In the genomic region with DNA sequence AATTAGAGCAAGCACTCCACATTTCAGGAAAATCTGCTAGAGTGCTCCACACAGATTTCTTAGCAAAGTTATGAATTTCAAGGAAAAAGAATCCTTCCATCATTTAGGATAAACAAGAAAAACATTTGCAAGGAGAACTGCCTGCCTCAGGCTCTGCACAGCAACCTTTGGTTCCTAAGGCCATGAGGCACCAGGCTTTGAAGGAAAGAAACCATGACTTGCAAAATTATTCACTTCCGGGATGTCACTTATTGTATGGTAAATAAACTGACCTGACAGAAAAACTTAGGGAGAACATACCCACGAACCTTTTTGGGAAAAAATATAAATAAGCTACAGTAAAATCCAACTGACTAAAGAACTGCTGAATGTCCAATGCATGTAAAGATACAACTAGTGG, we compare ENCODE assay signal across 15 cellular contexts.
DNase-seq lines count a peak whose midpoint lies in the region; ATAC-seq and TF ChIP-seq lines count a peak whose summit lies in the region.
"Had no signal": no experiment of that assay in that cellular context is flagged by ENCODE, and none has a peak within 500 bp of the region (broad histone marks: within the 10 kb centered on the region; RNA-seq: fewer than 3 reads in every experiment).

No MANE protein-coding gene starts in this region.

- intact Hi-C loops in activated naive CD4-positive, alpha-beta T cell treated with anti-CD3 and anti-CD28 coated beads for 36 hours (cut with micrococcal nuclease), result no loop called here
- intact Hi-C loops in left lung (cut with DNase I) (no loop called here), left ventricle myocardium inferior (cut with micrococcal nuclease) (no loop called here)

- H3K27me3 ChIP-seq in Karpas-422 (ENCODE audit: low read length), result no peaks in the 10 kb centered on the region
- peaks cover 8 to 78% of the 10 kb centered on the region in 2 donors for H3K27me3 ChIP-seq in left lung
- peaks cover 54% of the 10 kb centered on the region for H3K27me3 ChIP-seq in left ventricle myocardium inferior (ENCODE audit: low read depth)
- H3K27me3 ChIP-seq: BLaER1 had no signal

- no peaks in the 10 kb centered on the region for H3K36me3 Mint-ChIP-seq in activated naive CD4-positive, alpha-beta T cell treated with anti-CD3 and anti-CD28 coated beads, Interleukin-2, amount 10 ng/mL, durations not matched to agents 7 days and 5 days
- H3K36me3 Mint-ChIP-seq in activated naive CD4-positive, alpha-beta T cell treated with anti-CD3 and anti-CD28 coated beads for 36 hours (ENCODE audit: low read depth), result no peaks in the 10 kb centered on the region
- H3K36me3 Mint-ChIP-seq in brain (no peaks in the 10 kb centered on the region), type B pancreatic cell (no peaks in the 10 kb centered on the region)
- H3K36me3 Mint-ChIP-seq: CD4-positive, CD25-positive, alpha-beta regulatory T cell had no signal

- no peak overlapping the region for H3K4me3 Mint-ChIP-seq in activated naive CD4-positive, alpha-beta T cell treated with anti-CD3 and anti-CD28 coated beads, Interleukin-2, amount 10 ng/mL, durations not matched to agents 7 days and 5 days
- no peak overlapping the region for H3K4me3 Mint-ChIP-seq in activated naive CD4-positive, alpha-beta T cell treated with anti-CD3 and anti-CD28 coated beads for 36 hours
- H3K4me3 Mint-ChIP-seq in brain (no peak overlapping the region), type B pancreatic cell (no peak overlapping the region)
- H3K4me3 Mint-ChIP-seq: CD4-positive, CD25-positive, alpha-beta regulatory T cell had no signal

- TF ChIP-seq CTCF in brain (conservative IDR thresholded peaks at IDR 0.05) (no peak), type B pancreatic cell (conservative IDR thresholded peaks at IDR 0.05) (no peak), left lung (IDR thresholded peaks at IDR 0.05) (no peak), left ventricle myocardium inferior (IDR thresholded peaks at IDR 0.05; ENCODE audit: borderline replicate concordance) (no peak)

- H3K27ac ChIP-seq in Karpas-422 (ENCODE audit: low read length) (no peak overlapping the region), left lung (no peak overlapping the region), left ventricle myocardium inferior (replicated peaks) (no peak overlapping the region)
- H3K27ac ChIP-seq: 22Rv1, BLaER1, HL-60 had no signal

- no peak overlapping the region for H2AFZ ChIP-seq in Karpas-422 (ENCODE audit: low read length)

- H3K36me3 ChIP-seq in Karpas-422 (ENCODE audit: insufficient read depth, low read length) (no peaks in the 10 kb centered on the region), left lung (no peaks in the 10 kb centered on the region), left ventricle myocardium inferior (no peaks in the 10 kb centered on the region)
- H3K36me3 ChIP-seq: BLaER1 had no signal

- no peak for ATAC-seq in left lung

- H3K27ac Mint-ChIP-seq in activated naive CD4-positive, alpha-beta T cell treated with anti-CD3 and anti-CD28 coated beads, Interleukin-2, amount 10 ng/mL, durations not matched to agents 7 days and 5 days, result no peak overlapping the region
- H3K27ac Mint-ChIP-seq in activated naive CD4-positive, alpha-beta T cell treated with anti-CD3 and anti-CD28 coated beads for 36 hours, result no peak overlapping the region
- H3K27ac Mint-ChIP-seq in brain (peak overlapping the region; percentile 8 to 89 (median 88)), type B pancreatic cell (peak overlapping the region; percentile 17)
- H3K27ac Mint-ChIP-seq: CD4-positive, CD25-positive, alpha-beta regulatory T cell had no signal

- CTCF ChIA-PET in activated naive CD4-positive, alpha-beta T cell treated with anti-CD3 and anti-CD28 coated beads, Interleukin-2, amount 10 ng/mL, durations not matched to agents 7 days and 5 days (lab: Charles Lee), result no interaction called here
- CTCF ChIA-PET in activated naive CD4-positive, alpha-beta T cell treated with anti-CD3 and anti-CD28 coated beads for 36 hours (lab: Charles Lee), result interaction anchor here (0.7 kb wide), 1 partner anchor 21 kb away, joined by 3 read pairs; no protein-coding TSS in a partner anchor

- H3K9me3 ChIP-seq in Karpas-422 (ENCODE audit: low read length) (no peaks in the 10 kb centered on the region), left lung (no peaks in the 10 kb centered on the region), left ventricle myocardium inferior (replicated peaks) (peaks cover 8% of the 10 kb centered on the region)
- H3K9me3 ChIP-seq: BLaER1 had no signal

- no peaks in the 10 kb centered on the region for H4K20me1 ChIP-seq in Karpas-422 (ENCODE audit: insufficient read depth, low read depth, low read length)
- H4K20me1 ChIP-seq: BLaER1 had no signal

- H3K4me3 ChIP-seq in Karpas-422 (ENCODE audit: low read length) (no peak overlapping the region), left lung (no peak overlapping the region), left ventricle myocardium inferior (no peak overlapping the region)
- H3K4me3 ChIP-seq: BLaER1 had no signal

- H3K4me1 ChIP-seq in Karpas-422 (ENCODE audit: low read length) (no peaks in the 10 kb centered on the region), left lung (no peaks in the 10 kb centered on the region), left ventricle myocardium inferior (no peaks in the 10 kb centered on the region)

- no peaks in the 10 kb centered on the region for H3K9me3 Mint-ChIP-seq in activated naive CD4-positive, alpha-beta T cell treated with anti-CD3 and anti-CD28 coated beads, Interleukin-2, amount 10 ng/mL, durations not matched to agents 7 days and 5 days
- no peaks in the 10 kb centered on the region for H3K9me3 Mint-ChIP-seq in activated naive CD4-positive, alpha-beta T cell treated with anti-CD3 and anti-CD28 coated beads for 36 hours
- H3K9me3 Mint-ChIP-seq in brain (peaks cover 0 to 14% (median 12%) of the 10 kb centered on the region in 5 experiments), type B pancreatic cell (no peaks in the 10 kb centered on the region)

- no peak overlapping the region for H3K9ac ChIP-seq in Karpas-422 (ENCODE audit: low read length)
- H3K9ac ChIP-seq: BLaER1 had no signal

- peaks cover 48% of the 10 kb centered on the region for H3K27me3 Mint-ChIP-seq in activated naive CD4-positive, alpha-beta T cell treated with anti-CD3 and anti-CD28 coated beads, Interleukin-2, amount 10 ng/mL, durations not matched to agents 7 days and 5 days
- peaks cover 31% of the 10 kb centered on the region for H3K27me3 Mint-ChIP-seq in activated naive CD4-positive, alpha-beta T cell treated with anti-CD3 and anti-CD28 coated beads for 36 hours (ENCODE audit: low read depth)
- peaks cover 13% of the 10 kb centered on the region for H3K27me3 Mint-ChIP-seq in brain
- H3K27me3 Mint-ChIP-seq in type B pancreatic cell, result peaks cover 22% of the 10 kb centered on the region

- no peaks in the 10 kb centered on the region for H3K9me2 ChIP-seq in Karpas-422 (replicated peaks; ENCODE audit: insufficient read depth, low read length)

- DNase-seq in activated naive CD4-positive, alpha-beta T cell treated with anti-CD3 and anti-CD28 coated beads, Interleukin-2, amount 10 ng/mL, durations not matched to agents 7 days and 5 days, result peak; percentile 6
- DNase-seq in activated naive CD4-positive, alpha-beta T cell treated with anti-CD3 and anti-CD28 coated beads for 36 hours, result no peak
- DNase-seq in OCI-M1 (lab: John Stamatoyannopoulos, UW) (peak; percentile 10), type B pancreatic cell (ENCODE audit: extremely low spot score, unreplicated experiment) (no peak), Karpas-422 (no peak), left lung (no peak), left ventricle myocardium inferior (no peak)
- DNase-seq: AML-193; CD4-positive, CD25-positive, alpha-beta regulatory T cell; GF-D8; HCEC 1CT had no signal

- H3K4me2 ChIP-seq in Karpas-422 (ENCODE audit: low read depth, low read length, poor library complexity, severe bottlenecking), result no peak overlapping the region

- H3K4me1 Mint-ChIP-seq in activated naive CD4-positive, alpha-beta T cell treated with anti-CD3 and anti-CD28 coated beads, Interleukin-2, amount 10 ng/mL, durations not matched to agents 7 days and 5 days, result peaks cover 13% of the 10 kb centered on the region
- H3K4me1 Mint-ChIP-seq in activated naive CD4-positive, alpha-beta T cell treated with anti-CD3 and anti-CD28 coated beads for 36 hours (ENCODE audit: low read depth), result no peaks in the 10 kb centered on the region
- H3K4me1 Mint-ChIP-seq in brain, result peaks cover 55% of the 10 kb centered on the region
- peaks cover 13% of the 10 kb centered on the region for H3K4me1 Mint-ChIP-seq in type B pancreatic cell (ENCODE audit: unreplicated experiment)

- H3K79me2 ChIP-seq in Karpas-422 (ENCODE audit: low read length), result no peaks in the 10 kb centered on the region

Comparison
In these comparisons a context has a peak if more than half of its experiments do, and no peak if none do; other contexts are left out.
1. DNase-seq: peak in activated naive CD4-positive, alpha-beta T cell treated with anti-CD3 and anti-CD28 coated beads, Interleukin-2, amount 10 ng/mL, durations not matched to agents 7 days and 5 days (single experiment) and OCI-M1 (single experiment); none in activated naive CD4-positive, alpha-beta T cell treated with anti-CD3 and anti-CD28 coated beads for 36 hours (single experiment), type B pancreatic cell (single experiment), Karpas-422 (single experiment), left lung (0 of 2) and left ventricle myocardium inferior (single experiment).
2. H3K27ac Mint-ChIP-seq: peak in brain (5 of 5) and type B pancreatic cell (single experiment); none in activated naive CD4-positive, alpha-beta T cell treated with anti-CD3 and anti-CD28 coated beads, Interleukin-2, amount 10 ng/mL, durations not matched to agents 7 days and 5 days (single experiment) and activated naive CD4-positive, alpha-beta T cell treated with anti-CD3 and anti-CD28 coated beads for 36 hours (single experiment).